Comparison of ENCODE assay signal across 8 cellular contexts in genomic region chr3:158110658-158111018, GRCh38. TPM values are rescaled to one million over a fixed set of nuclear protein-coding genes. Genes with fewer than 3 reads are reported as not detected.
DNase-seq lines count a peak whose midpoint lies in the region; ATAC-seq and TF ChIP-seq lines count a peak whose summit lies in the region.

No MANE protein-coding gene starts in this region.

- no peak for DNase-seq in CD4-positive, CD25-positive, alpha-beta regulatory T cell
- no peak for DNase-seq in HFFc6
- no peak for DNase-seq in ascending aorta (ENCODE audit: low spot score in 2 of 2)
- no peak for DNase-seq in mesendoderm
- no peak for DNase-seq in OCI-M2 (lab: John Stamatoyannopoulos, UW; ENCODE audit: unreplicated experiment)
- no peak for DNase-seq in GM10248 (ENCODE audit: extremely low spot score)
- DNase-seq in ureter (ENCODE audit: low spot score) = no peak
- DNase-seq in stimulated activated CD4-positive, alpha-beta T cell treated with anti-CD3 and anti-CD28 coated beads, Interleukin-2, amount 100 ng/mL, for 48 hours = no peak

- H2BK5ac ChIP-seq in mesendoderm (ENCODE audit: low read length) = no peak overlapping the region

- H3K79me1 ChIP-seq in mesendoderm (ENCODE audit: low read length) = peaks cover 1% of the 10 kb centered on the region

- H4K5ac ChIP-seq in mesendoderm (ENCODE audit: low read length) = no peak overlapping the region

- no peak overlapping the region for H3K4ac ChIP-seq in mesendoderm (ENCODE audit: low read depth, low read length)

- H3K23ac ChIP-seq in mesendoderm (ENCODE audit: low read length) = no peak overlapping the region

- H3K56ac ChIP-seq in mesendoderm (ENCODE audit: low read length) = peak overlapping the region; percentile 95

- no peak overlapping the region for H3K27ac ChIP-seq in CD4-positive, CD25-positive, alpha-beta regulatory T cell (ENCODE audit: insufficient read depth, low read length, poor library complexity, severe bottlenecking)
- no peak overlapping the region for H3K27ac ChIP-seq in ascending aorta
- peak overlapping the region; percentile 51 for H3K27ac ChIP-seq in mesendoderm (ENCODE audit: low read depth, low read length)

- H3K36me3 Mint-ChIP-seq in CD4-positive, CD25-positive, alpha-beta regulatory T cell = peaks cover 16% of the 10 kb centered on the region
- H3K36me3 Mint-ChIP-seq in HFFc6 (ENCODE audit: low read depth) = peaks cover 28% of the 10 kb centered on the region

- peaks cover 3 to 7% of the 10 kb centered on the region in 2 experiments for H3K9me3 ChIP-seq in CD4-positive, CD25-positive, alpha-beta regulatory T cell (ENCODE audit: control insufficient read depth in 2 of 2, low read length in 2 of 2)
- H3K9me3 ChIP-seq in ascending aorta = no peaks in the 10 kb centered on the region

- TF ChIP-seq CTCF in HFFc6 (IDR thresholded peaks at IDR 0.05) (no peak), ascending aorta (IDR thresholded peaks at IDR 0.05) (no peak), GM10248 (IDR thresholded peaks at IDR 0.05; ENCODE audit: control extremely low read depth, extremely low read depth, low read depth, missing control alignments) (no peak)

- H3K4me3 Mint-ChIP-seq in CD4-positive, CD25-positive, alpha-beta regulatory T cell = peak overlapping the region; percentile 96 to 99 (median 98)
- peak overlapping the region; percentile 95 for H3K4me3 Mint-ChIP-seq in HFFc6

- H2BK120ac ChIP-seq in mesendoderm (ENCODE audit: low read depth, low read length) = no peak overlapping the region

- no peak overlapping the region for H3K18ac ChIP-seq in mesendoderm (ENCODE audit: low read length)

- H3K4me1 ChIP-seq in CD4-positive, CD25-positive, alpha-beta regulatory T cell (ENCODE audit: control insufficient read depth, insufficient read depth, low read length, poor library complexity, severe bottlenecking) = peaks cover 40% of the 10 kb centered on the region
- H3K4me1 ChIP-seq in ascending aorta (peaks cover under 1 to 13% of the 10 kb centered on the region in 2 donors), mesendoderm (ENCODE audit: control insufficient read depth, low read depth, low read length) (no peaks in the 10 kb centered on the region)

- H3K27me3 ChIP-seq in CD4-positive, CD25-positive, alpha-beta regulatory T cell (ENCODE audit: control insufficient read depth, insufficient read depth, low read length) = peaks cover 21% of the 10 kb centered on the region
- H3K27me3 ChIP-seq in ascending aorta (no peaks in the 10 kb centered on the region), mesendoderm (ENCODE audit: insufficient read depth, low read length, poor library complexity) (peaks cover 2% of the 10 kb centered on the region)

- no CpG with 5 or more reads among the region's 4 CpGs for WGBS in mesendoderm (ENCODE audit: extremely low coverage, insufficient coverage, low lambda C conversion rate)

- peaks cover 2% of the 10 kb centered on the region for H3K79me2 ChIP-seq in mesendoderm (ENCODE audit: control insufficient read depth, insufficient read depth, low read length)

- H3K4me3 ChIP-seq in CD4-positive, CD25-positive, alpha-beta regulatory T cell (ENCODE audit: low read depth, low read length) = peak overlapping the region; percentile 95
- H3K4me3 ChIP-seq in ascending aorta (peak overlapping the region; percentile 80 to 99), mesendoderm (ENCODE audit: low read length) (peak overlapping the region; percentile 98)

- POLR2A ChIA-PET in GM10248 (lab: Yijun Ruan, JAX) = interaction anchor here (0.5 kb wide), 2 partner anchors 268 to 534 kb away, joined by 5 to 7 read pairs; partner anchors contain the start of gene GFM1

- H3K27ac Mint-ChIP-seq in CD4-positive, CD25-positive, alpha-beta regulatory T cell = peak overlapping the region; percentile 2 to 88 (median 85)
- peak overlapping the region; percentile 92 for H3K27ac Mint-ChIP-seq in HFFc6

- peaks cover 44% of the 10 kb centered on the region for H3K27me3 Mint-ChIP-seq in CD4-positive, CD25-positive, alpha-beta regulatory T cell
- peaks cover 16% of the 10 kb centered on the region for H3K27me3 Mint-ChIP-seq in HFFc6 (ENCODE audit: insufficient read depth)

- intact Hi-C loops in ascending aorta (cut with DNase I) = loop anchor here (2.0 to 5.0 kb wide), 3 partner anchors 16 to 532 kb away; partner anchors contain the start of gene GFM1

- no peak overlapping the region for H2BK15ac ChIP-seq in mesendoderm (replicated peaks; ENCODE audit: low read depth)

- H3K4me1 Mint-ChIP-seq in CD4-positive, CD25-positive, alpha-beta regulatory T cell = peaks cover 27 to 73% (median 55%) of the 10 kb centered on the region in 4 donors
- peaks cover 41% of the 10 kb centered on the region for H3K4me1 Mint-ChIP-seq in HFFc6 (ENCODE audit: low read depth)

- peak in 1 of 2 donors; percentile 3 for ATAC-seq in CD4-positive, CD25-positive, alpha-beta regulatory T cell (ENCODE audit: low read depth in 2 of 2)

- H3K9ac ChIP-seq in mesendoderm (ENCODE audit: low read length) = peak overlapping the region; percentile 96

- peak overlapping the region; percentile 28 for H3K4me2 ChIP-seq in mesendoderm (ENCODE audit: low read length)

- CTCF ChIA-PET in GM10248 (lab: Yijun Ruan, JAX) = interaction anchor here (1.1 to 4.6 kb wide), 4 partner anchors 9 to 324 kb away, joined by 4 to 22 read pairs (median 10); no protein-coding TSS in a partner anchor

- H2AK5ac ChIP-seq in mesendoderm (ENCODE audit: low read length) = no peak overlapping the region

- no peak overlapping the region for H4K8ac ChIP-seq in mesendoderm (ENCODE audit: low read depth, low read length)

- H3K9me3 Mint-ChIP-seq in CD4-positive, CD25-positive, alpha-beta regulatory T cell = peaks cover 2 to 22% (median 6%) of the 10 kb centered on the region in 7 donors
- peaks cover 12% of the 10 kb centered on the region for H3K9me3 Mint-ChIP-seq in HFFc6

- no peaks in the 10 kb centered on the region for H3K36me3 ChIP-seq in CD4-positive, CD25-positive, alpha-beta regulatory T cell (ENCODE audit: control insufficient read depth, insufficient read depth, low read length)
- no peaks in the 10 kb centered on the region for H3K36me3 ChIP-seq in ascending aorta
- no peaks in the 10 kb centered on the region for H3K36me3 ChIP-seq in mesendoderm (ENCODE audit: control insufficient read depth, insufficient read depth, low read length)

RNA-seq across cellular contexts. Expression of gene RSRC1, which starts 0.7 kb away (rescaled TPM):
- total RNA-seq in CD4-positive, CD25-positive, alpha-beta regulatory T cell = 30.1 TPM
- polyA plus RNA-seq in CD4-positive, CD25-positive, alpha-beta regulatory T cell = 10 to 100 TPM; 25.8 to 35.7 (median 32.0) TPM
- 10 to 100 TPM; 20.5 to 37.6 (median 33.0) TPM for total RNA-seq in HFFc6 (2021; fragmentation: NEBNext Ultra II Directional; extraction: Animal tissue kit (Norgen Biotek cat#: 25700))
- total RNA-seq in ascending aorta (28.0 TPM), ureter (48.3 TPM)
- 29.6 TPM for polyA plus RNA-seq in mesendoderm (2013, experiment 1 of 2)
- 28.4 TPM for polyA plus RNA-seq in mesendoderm (2013, experiment 2 of 2)

RNA-seq across cellular contexts. Expression of gene SHOX2, which starts 4.4 kb away (rescaled TPM):
- total RNA-seq in CD4-positive, CD25-positive, alpha-beta regulatory T cell = not detected
- polyA plus RNA-seq in CD4-positive, CD25-positive, alpha-beta regulatory T cell = not detected
- 10 to 100 TPM in 4 of 6 experiments, 1 to 10 TPM in 2; 7.3 to 19.1 (median 15.0) TPM for total RNA-seq in HFFc6 (2021; fragmentation: NEBNext Ultra II Directional; extraction: Animal tissue kit (Norgen Biotek cat#: 25700))
- total RNA-seq in ascending aorta (not detected), ureter (0.34 TPM)
- polyA plus RNA-seq in mesendoderm (2013, experiment 1 of 2) = 1.1 TPM
- 0.88 TPM for polyA plus RNA-seq in mesendoderm (2013, experiment 2 of 2)
